3 cellular contexts compared by ENCODE assay signal in genomic region chr19:57473646-57474045, GRCh38.
TF ChIP-seq lines count a peak whose summit lies in the region.

No MANE protein-coding gene starts in this region.

TF ChIP-seq in liver, 16 proteins besides CTCF, POLR2A, EP300 and RAD21:
- TF ChIP-seq JUND (IDR thresholded peaks at IDR 0.05) = no peak
- TF ChIP-seq REST (IDR thresholded peaks at IDR 0.05) = no peak
- no peak for TF ChIP-seq ATF3 (IDR thresholded peaks at IDR 0.05)
- no peak for TF ChIP-seq FOXA1 (IDR thresholded peaks at IDR 0.05)
- TF ChIP-seq FOXA2 (IDR thresholded peaks at IDR 0.05) = no peak
- TF ChIP-seq TAF1 (conservative IDR thresholded peaks at IDR 0.05) = no peak
- TF ChIP-seq SP1 (IDR thresholded peaks at IDR 0.05) = no peak
- no peak for TF ChIP-seq YY1 (IDR thresholded peaks at IDR 0.05)
- no peak for TF ChIP-seq HNF4G (IDR thresholded peaks at IDR 0.05)
- TF ChIP-seq RXRA (IDR thresholded peaks at IDR 0.05) = no peak
- no peak for TF ChIP-seq HNF4A (conservative IDR thresholded peaks at IDR 0.05)
- TF ChIP-seq GABPA (IDR thresholded peaks at IDR 0.05 in 1 of 2, conservative IDR thresholded peaks at IDR 0.05 in 1 of 2) = no peak
- TF ChIP-seq ZBTB33 (IDR thresholded peaks at IDR 0.05) = no peak
- TF ChIP-seq MAX (IDR thresholded peaks at IDR 0.05) = no peak
- TF ChIP-seq NR2F2 (IDR thresholded peaks at IDR 0.05) = no peak
- TF ChIP-seq EGR1 (IDR thresholded peaks at IDR 0.05; ENCODE audit: low read depth in 2 of 2) = no peak

TF ChIP-seq in HepG2, 621 proteins besides CTCF, POLR2A, EP300 and RAD21:
- TF ChIP-seq ZNF891 (CRISPR knock-in tag; IDR thresholded peaks at IDR 0.05) (no peak), POGK (CRISPR knock-in tag; conservative IDR thresholded peaks at IDR 0.05) (no peak), ZNF263 (CRISPR knock-in tag; IDR thresholded peaks at IDR 0.05) (no peak), SETDB1 (CRISPR knock-in tag; IDR thresholded peaks at IDR 0.05; ENCODE audit: borderline replicate concordance) (no peak), MXD3 (CRISPR knock-in tag; IDR thresholded peaks at IDR 0.05) (no peak), IKZF1 (IDR thresholded peaks at IDR 0.05) (no peak), ZNF256 (CRISPR knock-in tag; conservative IDR thresholded peaks at IDR 0.05) (no peak), SMAD9 (CRISPR knock-in tag; IDR thresholded peaks at IDR 0.05) (no peak), FLYWCH1 (CRISPR knock-in tag; IDR thresholded peaks at IDR 0.05) (no peak)
TF ChIP-seq in HepG2: peak in this region for 0.

TF ChIP-seq in HEK293T, 16 proteins besides CTCF, POLR2A, EP300 and RAD21:
- no peak for TF ChIP-seq NFRKB (IDR thresholded peaks at IDR 0.05)
- no peak for TF ChIP-seq ARNT (IDR thresholded peaks at IDR 0.05)
- TF ChIP-seq CTBP1 (IDR thresholded peaks at IDR 0.05; ENCODE audit: borderline replicate concordance) = no peak
- no peak for TF ChIP-seq FOXK2 (IDR thresholded peaks at IDR 0.05)
- no peak for TF ChIP-seq LEF1 (IDR thresholded peaks at IDR 0.05; ENCODE audit: borderline replicate concordance)
- TF ChIP-seq PKNOX1 (IDR thresholded peaks at IDR 0.05) = no peak
- TF ChIP-seq SP1 (IDR thresholded peaks at IDR 0.05) = no peak
- TF ChIP-seq HDGF (IDR thresholded peaks at IDR 0.05; ENCODE audit: borderline replicate concordance) = no peak
- no peak for TF ChIP-seq SUZ12 (IDR thresholded peaks at IDR 0.05)
